ENCODE assay signal across 35 cellular contexts in the genomic region with DNA sequence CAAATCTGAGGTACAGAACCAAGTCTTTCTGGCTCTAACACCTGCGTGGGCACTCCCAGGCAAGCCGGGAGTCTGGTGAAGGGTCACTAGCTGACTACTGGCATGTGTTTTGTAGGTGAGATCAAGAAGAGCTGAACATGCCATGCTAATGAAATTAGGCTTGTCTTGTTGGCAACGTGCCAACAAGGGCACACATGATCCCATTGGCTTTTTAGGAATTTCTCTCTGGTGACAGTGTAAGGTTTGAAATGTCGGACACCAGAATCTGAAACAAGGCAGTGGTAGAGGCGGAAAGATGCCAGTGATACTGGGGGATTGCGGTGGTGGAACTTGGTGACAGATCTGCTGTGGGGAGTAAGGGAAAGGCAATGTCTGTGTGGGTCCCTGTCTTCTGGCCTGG. TPM values are rescaled to one million over a fixed set of nuclear protein-coding genes. Genes with fewer than 3 reads are reported as not detected.
"Had no signal": no experiment of that assay in that cellular context is flagged by ENCODE, and none has a peak within 500 bp of the region (broad histone marks: within the 10 kb centered on the region; RNA-seq: fewer than 3 reads in every experiment).

No MANE protein-coding gene starts in this region.

- H3K4me3 ChIP-seq: esophagus muscularis mucosa, gastrocnemius medialis, heart left ventricle had no signal

- FAIRE-seq: astrocyte, colon had no signal

- H3K4me3 Mint-ChIP-seq: activated B cell treated with CpG ODN at 0.5 μM for 24 hours; activated CD8-positive, alpha-beta T cell treated with anti-CD3 and anti-CD28 coated beads for 36 hours; activated naive CD8-positive, alpha-beta T cell; activated T-cell treated with anti-CD3 and anti-CD28 coated beads, Interleukin-2, amount 50 U/mL, for 4 hours; activated T-helper 17 cell treated with anti-CD3 and anti-CD28 coated beads, Interleukin-2, amount 50 U/mL, for 72 hours; endodermal cell; T-helper 17 cell; T-helper 2 cell treated with Interferon-gamma antibody and Interleukin-4, amounts not matched to agents 5 μg/mL and 100 μg/mL, for 36 hours had no signal

- H3K27ac Mint-ChIP-seq: activated B cell treated with CpG ODN at 0.5 μM for 24 hours; activated CD8-positive, alpha-beta T cell treated with anti-CD3 and anti-CD28 coated beads for 36 hours; activated naive CD8-positive, alpha-beta T cell; activated T-helper 17 cell treated with anti-CD3 and anti-CD28 coated beads, Interleukin-2, amount 50 U/mL, for 72 hours; endodermal cell; T-helper 17 cell; T-helper 2 cell treated with Interferon-gamma antibody and Interleukin-4, amounts not matched to agents 5 μg/mL and 100 μg/mL, for 36 hours had no signal

- H3K9me3 Mint-ChIP-seq: activated CD8-positive, alpha-beta T cell treated with anti-CD3 and anti-CD28 coated beads for 36 hours; activated T-cell treated with anti-CD3 and anti-CD28 coated beads, Interleukin-2, amount 50 U/mL, for 4 hours; activated T-helper 17 cell treated with anti-CD3 and anti-CD28 coated beads, Interleukin-2, amount 50 U/mL, for 72 hours; T-helper 2 cell treated with Interferon-gamma antibody and Interleukin-4, amounts not matched to agents 5 μg/mL and 100 μg/mL, for 36 hours had no signal

- ATAC-seq: activated CD4-positive, CD25-positive, alpha-beta regulatory T cell treated with anti-CD3 and anti-CD28 coated beads, Interleukin-2, amount 50 U/mL, for 24 hours; activated CD8-positive, alpha-beta T cell treated with anti-CD3 and anti-CD28 coated beads for 36 hours; activated T-cell treated with anti-CD3 and anti-CD28 coated beads, Interleukin-2, amount 50 U/mL, for 4 hours; activated T-helper 17 cell treated with anti-CD3 and anti-CD28 coated beads, Interleukin-2, amount 50 U/mL, for 72 hours; foreskin keratinocyte; gastrocnemius medialis; heart left ventricle; T-helper 17 cell had no signal

- DNase-seq: activated B cell treated with CpG ODN at 0.5 μM for 24 hours; activated CD4-positive, alpha-beta T cell treated with anti-CD3 and anti-CD28 coated beads for 48 hours; activated CD4-positive, alpha-beta T cell treated with anti-CD3 and anti-CD28 coated beads, Interleukin-2, amount 50 U/mL, for 1 hour; activated CD4-positive, alpha-beta T cell treated with anti-CD3 and anti-CD28 coated beads, Interleukin-2, amount 50 U/mL, for 48 hours; activated CD8-positive, alpha-beta memory T cell treated with anti-CD3 and anti-CD28 coated beads for 24 hours; activated CD8-positive, alpha-beta T cell treated with anti-CD3 and anti-CD28 coated beads for 36 hours; activated effector memory CD4-positive, alpha-beta T cell treated with Interleukin-2 at 50 U/mL for 16 hours; activated gamma-delta T cell treated with Interleukin-2 at 50 U/mL for 16 hours; activated naive CD4-positive, alpha-beta T cell treated with anti-CD3 and anti-CD28 coated beads, Interleukin-2, amount 50 U/mL, for 16 hours; activated naive CD4-positive, alpha-beta T cell treated with Interleukin-2 at 50 U/mL for 16 hours; activated T-cell treated with anti-CD3 and anti-CD28 coated beads, Interleukin-2, amount 50 U/mL, for 4 hours; amniotic stem cell; anterior cingulate cortex; brain microvascular endothelial cell; caudate nucleus; cortex of kidney; effector CD8-positive, alpha-beta T cell; endodermal cell; erythroblast; foreskin keratinocyte; gastrocnemius medialis; glutamatergic neuron; heart left ventricle; T-helper 17 cell; T1000; WERI-Rb-1 had no signal

- H3K36me3 ChIP-seq: brain microvascular endothelial cell, esophagus muscularis mucosa, gastrocnemius medialis, heart left ventricle, WERI-Rb-1 had no signal

- H3K4me1 ChIP-seq: esophagus muscularis mucosa, foreskin keratinocyte, gastrocnemius medialis had no signal

- H3K36me3 Mint-ChIP-seq: activated naive CD8-positive, alpha-beta T cell had no signal

- H3K27ac ChIP-seq: brain microvascular endothelial cell, esophagus muscularis mucosa, foreskin keratinocyte, gastrocnemius medialis, WERI-Rb-1 had no signal

- H3K4me1 Mint-ChIP-seq: activated T-helper 17 cell treated with anti-CD3 and anti-CD28 coated beads, Interleukin-2, amount 50 U/mL, for 72 hours; endodermal cell had no signal

- H3K27me3 ChIP-seq: brain microvascular endothelial cell, esophagus muscularis mucosa, gastrocnemius medialis, heart left ventricle had no signal

- H3K9me3 ChIP-seq: esophagus muscularis mucosa, gastrocnemius medialis had no signal

RNA-seq across cellular contexts. Expression of gene ACMSD, which starts 52.8 kb away (rescaled TPM):
- total RNA-seq: activated B cell treated with CpG ODN at 0.5 μM for 24 hours; activated CD8-positive, alpha-beta T cell treated with anti-CD3 and anti-CD28 coated beads for 36 hours; activated T-cell treated with anti-CD3 and anti-CD28 coated beads, Interleukin-2, amount 50 U/mL, for 4 hours; activated T-helper 17 cell treated with anti-CD3 and anti-CD28 coated beads, Interleukin-2, amount 50 U/mL, for 72 hours; astrocyte; chondrocyte; dermis microvascular lymphatic vessel endothelial cell; endodermal cell; esophagus muscularis mucosa; foreskin keratinocyte; heart left ventricle; T-helper 17 cell had no signal
- polyA plus RNA-seq: foreskin keratinocyte, heart left ventricle had no signal
